In genomic region chr17:81537343-81537855, GRCh38 we compare ENCODE assay signal across 9 cellular contexts. TPM values are rescaled to one million over a fixed set of nuclear protein-coding genes. Genes with fewer than 3 reads are reported as not detected.
DNase-seq lines count a peak whose midpoint lies in the region; ATAC-seq, FAIRE-seq and TF ChIP-seq lines count a peak whose summit lies in the region.
"Had no signal": no experiment of that assay in that cellular context is flagged by ENCODE, and none has a peak within 500 bp of the region (broad histone marks: within the 10 kb centered on the region; RNA-seq: fewer than 3 reads in every experiment).

No MANE protein-coding gene starts in this region.

- H3K27me3 Mint-ChIP-seq in stimulated activated memory B cell treated with anti-CD40 and anti-IgM and Interleukin-4, amounts not matched to agents 10 μg/mL and 1 μg/mL and 100 μg/mL, for 72 hours = no peaks in the 10 kb centered on the region

- H3K4me3 Mint-ChIP-seq in stimulated activated memory B cell treated with anti-CD40 and anti-IgM and Interleukin-4, amounts not matched to agents 10 μg/mL and 1 μg/mL and 100 μg/mL, for 72 hours = no peak overlapping the region

- ATAC-seq in Right ventricle myocardium superior (ENCODE audit: poor library complexity) (peak; percentile 54), HG03108 (IDR thresholded peaks at IDR 0.05; ENCODE audit: unreplicated experiment) (no peak)
- peak; percentile 62 for ATAC-seq in stimulated activated memory B cell treated with anti-CD40 and anti-IgM and Interleukin-4, amounts not matched to agents 10 μg/mL and 1 μg/mL and 100 μg/mL, for 72 hours

- no peaks in the 10 kb centered on the region for H3K9me3 ChIP-seq in Loucy (ENCODE audit: insufficient read depth, low read depth, low read length)
- H3K9me3 ChIP-seq: neutrophil had no signal

- H3K9ac ChIP-seq in Loucy (ENCODE audit: low read depth, low read length, poor library complexity, severe bottlenecking) = no peak overlapping the region

- no peaks in the 10 kb centered on the region for H3K9me2 ChIP-seq in Loucy (replicated peaks; ENCODE audit: low read depth, low read length)

- peaks cover 53% of the 10 kb centered on the region for H3K36me3 Mint-ChIP-seq in stimulated activated memory B cell treated with anti-CD40 and anti-IgM and Interleukin-4, amounts not matched to agents 10 μg/mL and 1 μg/mL and 100 μg/mL, for 72 hours

- peaks cover 4% of the 10 kb centered on the region; the same call in 1 of the 2 replicates for H3F3A ChIP-seq in Loucy (ENCODE audit: low read depth)

- H3K36me3 ChIP-seq in Loucy (ENCODE audit: insufficient read depth, low read length) = peaks cover 5% of the 10 kb centered on the region; the same call in 1 of the 2 replicates

- H3K4me1 ChIP-seq in Loucy (ENCODE audit: insufficient read depth, low read length, poor library complexity, severe bottlenecking) = peaks cover 15% of the 10 kb centered on the region

- TF ChIP-seq POLR2A in H54 (IDR thresholded peaks at IDR 0.05; ENCODE audit: low read depth, low read length) = no peak

- no peaks in the 10 kb centered on the region for H3K79me2 ChIP-seq in Loucy (ENCODE audit: insufficient read depth, low read length)

- H3K9me3 Mint-ChIP-seq in stimulated activated memory B cell treated with anti-CD40 and anti-IgM and Interleukin-4, amounts not matched to agents 10 μg/mL and 1 μg/mL and 100 μg/mL, for 72 hours = peaks cover 3% of the 10 kb centered on the region

- no peaks in the 10 kb centered on the region for H3K27me3 ChIP-seq in Loucy (ENCODE audit: insufficient read depth, low read length, poor library complexity, severe bottlenecking)

- H3K4me1 Mint-ChIP-seq in stimulated activated memory B cell treated with anti-CD40 and anti-IgM and Interleukin-4, amounts not matched to agents 10 μg/mL and 1 μg/mL and 100 μg/mL, for 72 hours = peaks cover 22% of the 10 kb centered on the region

- H2AFZ ChIP-seq in Loucy (ENCODE audit: low read length) = no peak overlapping the region

- H3K4me3 ChIP-seq in Loucy (ENCODE audit: low read length, poor library complexity, severe bottlenecking) = no peak overlapping the region

- H4K20me1 ChIP-seq in Loucy (ENCODE audit: insufficient read depth, low read length, poor library complexity, severe bottlenecking) = no peaks in the 10 kb centered on the region

- no peak overlapping the region for H3K27ac Mint-ChIP-seq in stimulated activated memory B cell treated with anti-CD40 and anti-IgM and Interleukin-4, amounts not matched to agents 10 μg/mL and 1 μg/mL and 100 μg/mL, for 72 hours

- TF ChIP-seq CTCF in Loucy (conservative IDR thresholded peaks at IDR 0.05; ENCODE audit: low read length) = peak; percentile 66

- FAIRE-seq in H54 (lab: Jason Lieb, UNC) = no peak

- DNase-seq in ELR (ENCODE audit: low read depth) (peak; percentile 46), Right ventricle myocardium superior (no peak), Kasumi-1 (lab: John Stamatoyannopoulos, UW) (no peak), H54 (ENCODE audit: insufficient read length, low spot score) (no peak)
- peak; percentile 43 for DNase-seq in activated T-cell treated with anti-CD3 and anti-CD28 coated beads, Interleukin-2, amount 50 U/mL, for 1 hour

- intact Hi-C loops in Right ventricle myocardium superior (cut with DNase I) = no loop called here

- H3K4me2 ChIP-seq in Loucy (ENCODE audit: low read depth, low read length, poor library complexity, severe bottlenecking) = no peak overlapping the region

RNA-seq across cellular contexts. Expression of gene FSCN2, which starts 9.2 kb away (rescaled TPM):
- 0.19 TPM for total RNA-seq in Right ventricle myocardium superior

RNA-seq across cellular contexts. Expression of gene FAAP100, which starts 14.8 kb away (rescaled TPM):
- total RNA-seq in Right ventricle myocardium superior = 13.0 TPM

RNA-seq across cellular contexts. Expression of gene ACTG1, which starts 24.8 kb away (rescaled TPM):
- total RNA-seq in Right ventricle myocardium superior = 369 TPM

Comparison
In these comparisons a context has a peak if more than half of its experiments do, and no peak if none do; other contexts are left out.
1. DNase-seq: peak in ELR (single experiment) and activated T-cell treated with anti-CD3 and anti-CD28 coated beads, Interleukin-2, amount 50 U/mL, for 1 hour (single experiment); none in Right ventricle myocardium superior (single experiment), Kasumi-1 (0 of 2) and H54 (single experiment).